33 cellular contexts compared by ENCODE assay signal in the genomic region with DNA sequence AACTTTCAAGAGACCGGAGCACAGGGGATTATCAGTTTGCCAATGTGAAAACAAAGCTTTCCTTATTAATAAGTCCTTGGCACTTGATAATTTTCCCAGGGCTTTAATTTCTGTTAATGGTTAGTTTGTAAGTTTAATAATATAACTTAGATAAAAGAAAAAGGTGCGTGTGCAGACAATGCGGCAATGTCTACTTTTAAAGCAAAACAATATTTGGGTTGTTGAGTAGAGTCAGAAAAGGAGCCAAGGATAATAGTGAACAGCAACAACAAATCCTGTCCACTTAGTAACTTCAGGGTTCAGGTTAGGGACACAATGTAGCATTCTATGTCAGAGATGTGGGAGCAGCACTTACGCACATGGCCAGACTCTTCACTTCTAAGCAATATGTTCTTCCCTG.
"Had no signal": no experiment of that assay in that cellular context is flagged by ENCODE, and none has a peak within 500 bp of the region (broad histone marks: within the 10 kb centered on the region; RNA-seq: fewer than 3 reads in every experiment).

No MANE protein-coding gene starts in this region.

- H3K36me3 ChIP-seq: neutrophil, right lobe of liver, spleen, suprapubic skin, thoracic aorta, thyroid gland, tibial nerve, upper lobe of left lung had no signal

- H3K4me1 Mint-ChIP-seq: naive B cell; naive thymus-derived CD8-positive, alpha-beta T cell; nephron progenitor cell; stimulated activated memory B cell treated with anti-CD40 and anti-IgM and Interleukin-4, amounts not matched to agents 10 μg/mL and 1 μg/mL and 100 μg/mL, for 72 hours; stimulated activated naive CD8-positive, alpha-beta T cell treated with anti-CD3 and anti-CD28 coated beads, Interleukin-15, amount 100 ng/mL, for 72 hours had no signal

- H3K27ac ChIP-seq: neutrophil, parathyroid adenoma, psoas muscle, right lobe of liver, skin epidermis, spleen, suprapubic skin, thyroid gland, tibial nerve, upper lobe of left lung had no signal

- H3K36me3 Mint-ChIP-seq: naive B cell; naive thymus-derived CD8-positive, alpha-beta T cell; natural killer cell treated with Interleukin-12 subunit alpha and Interleukin-12 subunit beta and Interleukin-15 and Interleukin-18, amount 100 ng/mL, for 72 hours; stimulated activated memory B cell treated with anti-CD40 and anti-IgM and Interleukin-4, amounts not matched to agents 10 μg/mL and 1 μg/mL and 100 μg/mL, for 72 hours had no signal

- H3K9me3 ChIP-seq: neutrophil, psoas muscle, right lobe of liver, spleen, suprapubic skin, thoracic aorta, thyroid gland, tibial nerve, upper lobe of left lung had no signal

- FAIRE-seq: urothelium cell line had no signal

- H3K27ac Mint-ChIP-seq: naive B cell; naive thymus-derived CD8-positive, alpha-beta T cell; natural killer cell treated with Interleukin-12 subunit alpha and Interleukin-12 subunit beta and Interleukin-15 and Interleukin-18, amount 100 ng/mL, for 72 hours; nephron progenitor cell; progenitor cell of endocrine pancreas; stimulated activated memory B cell treated with anti-CD40 and anti-IgM and Interleukin-4, amounts not matched to agents 10 μg/mL and 1 μg/mL and 100 μg/mL, for 72 hours; stimulated activated naive CD8-positive, alpha-beta T cell treated with anti-CD3 and anti-CD28 coated beads, Interleukin-15, amount 100 ng/mL, for 72 hours had no signal

- H3K4me3 ChIP-seq: psoas muscle, right lobe of liver, skin epidermis, smooth muscle cell, spleen, suprapubic skin, thoracic aorta, thyroid gland, tibial nerve, upper lobe of left lung had no signal

- H3K4me1 ChIP-seq: parathyroid adenoma, psoas muscle, right lobe of liver, spleen, suprapubic skin, thyroid gland, tibial nerve, upper lobe of left lung had no signal

- H3K27me3 ChIP-seq: neutrophil, right lobe of liver, spleen, suprapubic skin, thyroid gland, tibial nerve, upper lobe of left lung had no signal

- H3K4me3 Mint-ChIP-seq: naive B cell; naive thymus-derived CD8-positive, alpha-beta T cell; natural killer cell treated with Interleukin-12 subunit alpha and Interleukin-12 subunit beta and Interleukin-15 and Interleukin-18, amount 100 ng/mL, for 72 hours; nephron progenitor cell; neural crest cell; stimulated activated memory B cell treated with anti-CD40 and anti-IgM and Interleukin-4, amounts not matched to agents 10 μg/mL and 1 μg/mL and 100 μg/mL, for 72 hours; stimulated activated naive CD8-positive, alpha-beta T cell treated with anti-CD3 and anti-CD28 coated beads, Interleukin-15, amount 100 ng/mL, for 72 hours had no signal

- ATAC-seq: naive thymus-derived CD8-positive, alpha-beta T cell; natural killer cell treated with Interleukin-12 subunit alpha and Interleukin-12 subunit beta and Interleukin-15 and Interleukin-18, amount 100 ng/mL, for 72 hours; psoas muscle; right lobe of liver; stimulated activated memory B cell treated with anti-CD40 and anti-IgM and Interleukin-4, amounts not matched to agents 10 μg/mL and 1 μg/mL and 100 μg/mL, for 72 hours; stimulated activated naive CD8-positive, alpha-beta T cell treated with anti-CD3 and anti-CD28 coated beads, Interleukin-15, amount 100 ng/mL, for 72 hours; stimulated activated naive CD8-positive, alpha-beta T cell treated with anti-CD3 and anti-CD28 coated beads, Interleukin-15, Interleukin-2, amounts not matched to agents 100 U/mL and 50 U/mL, for 24 hours had no signal

- H3K9me3 Mint-ChIP-seq: nephron progenitor cell, neural crest cell had no signal

- DNase-seq: naive B cell; naive thymus-derived CD8-positive, alpha-beta T cell; nephron progenitor cell; nucleus accumbens; posterior cingulate gyrus; psoas muscle; right cardiac atrium; right lobe of liver; spleen; stimulated activated CD4-positive, alpha-beta T cell treated with anti-CD3 and anti-CD28 coated beads, Interleukin-12 subunit alpha, Interleukin-12 subunit beta, amount 100 ng/mL, for 4 hours; stimulated activated CD4-positive, alpha-beta T cell treated with anti-CD3 and anti-CD28 coated beads, Interleukin-1b, Interleukin-23, amount 100 ng/mL, for 48 hours; stimulated activated CD4-positive, alpha-beta T cell treated with anti-CD3 and anti-CD28 coated beads, Interleukin-4, amount 100 ng/mL, for 1 hour; stimulated activated CD4-positive, alpha-beta T cell treated with anti-CD3 and anti-CD28 coated beads, Interleukin-4, amount 100 ng/mL, for 4 hours; stimulated activated CD8-positive, alpha-beta memory T cell treated with anti-CD3 and anti-CD28 coated beads, Interleukin-4, amount 100 ng/mL, for 48 hours; stimulated activated naive CD4-positive, alpha-beta T cell; stimulated activated naive CD8-positive, alpha-beta T cell treated with anti-CD3 and anti-CD28 coated beads, Interleukin-15, amount 100 ng/mL, for 72 hours; stimulated activated naive CD8-positive, alpha-beta T cell treated with anti-CD3 and anti-CD28 coated beads, Interleukin-15, Interleukin-2, amounts not matched to agents 100 U/mL and 50 U/mL, for 24 hours; substantia nigra; thyroid gland; trophoblast cell; upper lobe of left lung had no signal

- H3K27me3 Mint-ChIP-seq: naive B cell; progenitor cell of endocrine pancreas; stimulated activated memory B cell treated with anti-CD40 and anti-IgM and Interleukin-4, amounts not matched to agents 10 μg/mL and 1 μg/mL and 100 μg/mL, for 72 hours had no signal
